In the genomic region with DNA sequence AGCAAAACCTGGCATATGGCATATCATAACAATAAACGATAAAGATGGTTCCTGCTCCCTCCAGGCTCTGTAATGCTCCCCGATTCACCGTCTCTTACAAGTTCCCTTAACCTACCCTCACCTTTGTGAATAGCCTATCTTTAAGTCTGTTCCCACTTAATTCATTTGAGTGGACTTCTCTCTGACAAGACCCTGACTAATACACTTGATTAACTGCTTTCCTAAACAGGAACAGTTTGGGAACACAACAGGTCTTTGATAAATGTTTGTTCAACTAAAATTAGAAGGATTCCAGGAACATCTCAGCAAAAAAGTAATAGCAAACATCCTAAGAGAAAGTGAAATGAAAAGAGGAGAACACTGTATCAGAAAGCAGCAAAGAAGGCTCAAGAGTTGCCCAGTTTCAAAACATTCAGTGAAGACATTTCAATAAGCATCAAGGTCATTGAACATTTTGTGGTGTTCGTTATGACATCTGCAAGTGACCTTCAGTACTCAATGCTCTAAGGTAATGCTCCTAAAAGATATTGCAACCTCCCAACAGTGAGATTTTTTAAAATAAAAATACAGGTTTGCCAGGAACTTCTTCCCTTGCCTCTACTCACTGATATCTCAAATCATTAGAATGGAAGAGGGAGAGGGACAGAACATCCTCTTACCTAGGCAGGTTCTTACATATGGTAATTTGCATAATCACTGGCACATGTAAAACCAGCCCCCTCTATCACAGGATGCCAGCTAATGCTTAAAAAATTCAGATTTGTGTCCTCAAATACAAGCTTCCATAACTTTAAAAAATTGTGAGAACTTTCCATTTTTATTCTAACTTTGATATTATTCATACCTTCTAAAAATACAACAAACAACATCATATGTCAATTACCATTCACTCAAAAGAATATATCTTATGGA, we compare ENCODE assay signal across 12 cellular contexts. TPM values are rescaled to one million over a fixed set of nuclear protein-coding genes. Genes with fewer than 3 reads are reported as not detected.
A peak's percentile ranks its signal among the peaks of the same experiment; 100 is the strongest.
DNase-seq lines count a peak whose midpoint lies in the region; ATAC-seq, FAIRE-seq and TF ChIP-seq lines count a peak whose summit lies in the region.
"Had no signal": no experiment of that assay in that cellular context is flagged by ENCODE, and none has a peak within 500 bp of the region (broad histone marks: within the 10 kb centered on the region; RNA-seq: fewer than 3 reads in every experiment).

No MANE protein-coding gene starts in this region.

- H3K4me1 ChIP-seq in pancreas = peaks cover 45 to 70% (median 56%) of the 10 kb centered on the region in 3 donors

- peak; percentile 43 for FAIRE-seq in H54 (lab: Jason Lieb, UNC)
- FAIRE-seq in pancreas (lab: Jason Lieb, UNC) = no peak
- FAIRE-seq in D721Med (lab: Jason Lieb, UNC) = no peak

- H3K4me1 Mint-ChIP-seq in activated T-helper 17 cell treated with anti-CD3 and anti-CD28 coated beads, Interleukin-2, amount 50 U/mL, for 72 hours = peaks cover 4% of the 10 kb centered on the region

- intact Hi-C loops in pancreas (cut with DNase I) = no loop called here

- ATAC-seq in pancreas (peak in 2 of 4 donors; percentile 10 to 24), GM21423 (IDR thresholded peaks at IDR 0.05; ENCODE audit: unreplicated experiment) (no peak)
- ATAC-seq in activated T-helper 17 cell treated with anti-CD3 and anti-CD28 coated beads, Interleukin-2, amount 50 U/mL, for 72 hours (replicated peaks) = no peak
- ATAC-seq: CD8-positive, alpha-beta T cell had no signal

- H3K27me3 Mint-ChIP-seq in activated T-helper 17 cell treated with anti-CD3 and anti-CD28 coated beads, Interleukin-2, amount 50 U/mL, for 72 hours = no peaks in the 10 kb centered on the region

- TF ChIP-seq CTCF in pancreas (IDR thresholded peaks at IDR 0.05) = no peak
- no peak for TF ChIP-seq CTCF in D721Med (IDR thresholded peaks at IDR 0.05; ENCODE audit: insufficient read depth, missing control alignments)

- no peak overlapping the region for H3K4me3 Mint-ChIP-seq in activated T-helper 17 cell treated with anti-CD3 and anti-CD28 coated beads, Interleukin-2, amount 50 U/mL, for 72 hours
- H3K4me3 Mint-ChIP-seq: CD8-positive, alpha-beta T cell had no signal

- H3K27me3 ChIP-seq in pancreas = no peaks in the 10 kb centered on the region

- no peaks in the 10 kb centered on the region for H3K9me3 ChIP-seq in pancreas

- no peak overlapping the region for H3K27ac Mint-ChIP-seq in activated T-helper 17 cell treated with anti-CD3 and anti-CD28 coated beads, Interleukin-2, amount 50 U/mL, for 72 hours
- H3K27ac Mint-ChIP-seq: CD8-positive, alpha-beta T cell had no signal

- no peaks in the 10 kb centered on the region for H3K36me3 ChIP-seq in pancreas

- H3K4me3 ChIP-seq in pancreas = no peak overlapping the region

- no peaks in the 10 kb centered on the region for H3K9me3 Mint-ChIP-seq in activated T-helper 17 cell treated with anti-CD3 and anti-CD28 coated beads, Interleukin-2, amount 50 U/mL, for 72 hours
- H3K9me3 Mint-ChIP-seq: CD8-positive, alpha-beta T cell had no signal

- DNase-seq in H54 (ENCODE audit: insufficient read length, low spot score) = no peak
- peak; percentile 35 for DNase-seq in RKO (ENCODE audit: low spot score)
- DNase-seq in epithelial cell of prostate (ENCODE audit: low read depth, low spot score) = no peak
- DNase-seq in pancreas = no peak
- no peak for DNase-seq in stimulated activated CD8-positive, alpha-beta memory T cell treated with anti-CD3 and anti-CD28 coated beads, Interleukin-4, amount 100 ng/mL, for 48 hours
- DNase-seq in D721Med (ENCODE audit: insufficient read length, low spot score) = no peak
- DNase-seq: activated T-cell treated with anti-CD3 and anti-CD28 coated beads, Interleukin-2, amount 50 U/mL, for 1 hour; CD8-positive, alpha-beta T cell; NCI-H1105; NCI-H510A treated with DMSO at 0.1 percent for 48 hours had no signal

- no peaks in the 10 kb centered on the region for H3K36me3 Mint-ChIP-seq in activated T-helper 17 cell treated with anti-CD3 and anti-CD28 coated beads, Interleukin-2, amount 50 U/mL, for 72 hours (ENCODE audit: low read depth)
- H3K36me3 Mint-ChIP-seq: CD8-positive, alpha-beta T cell had no signal

- 28 to 30% methylated on average over 4 of the region's 4 CpGs for WGBS in pancreas, 2 donors

- H3K27ac ChIP-seq in epithelial cell of prostate (peak overlapping the region; percentile 68), pancreas (peak overlapping the region in 3 of 4 donors; percentile 6 to 88 (median 85))

- no peak for TF ChIP-seq POLR2A in H54 (IDR thresholded peaks at IDR 0.05; ENCODE audit: low read depth, low read length)

RNA-seq across cellular contexts. Expression of gene ARHGAP12, which starts 11.4 kb away (rescaled TPM):
- 10 to 100 TPM; 16.3 to 27.0 (median 21.3) TPM for total RNA-seq in pancreas
- 10 to 100 TPM; 24.7 to 30.1 TPM for polyA plus RNA-seq in pancreas
- 1 to 10 TPM; 8.2 to 8.9 TPM for total RNA-seq in activated T-helper 17 cell treated with anti-CD3 and anti-CD28 coated beads, Interleukin-2, amount 50 U/mL, for 72 hours
